In the genomic region with DNA sequence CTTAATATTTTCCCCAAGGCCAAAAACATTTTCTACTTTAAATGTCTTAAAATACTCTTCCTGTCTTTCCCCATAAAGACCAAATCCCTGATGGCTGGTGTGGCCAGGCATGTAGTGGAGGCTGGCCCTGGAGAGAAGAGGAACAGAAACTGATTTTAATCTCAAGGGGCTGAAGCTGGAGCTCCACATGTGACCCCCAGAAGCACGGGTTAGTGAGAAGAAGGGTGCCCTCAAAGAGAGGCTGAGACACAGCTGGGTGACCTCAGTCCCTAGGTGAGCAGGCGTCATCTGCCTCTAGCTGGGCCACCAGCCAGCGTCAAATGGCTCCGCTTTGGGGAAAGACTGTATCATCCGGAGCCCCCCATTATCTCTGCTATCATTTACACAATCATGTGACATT, we compare ENCODE assay signal across 13 cellular contexts.
DNase-seq lines count a peak whose midpoint lies in the region; ATAC-seq and TF ChIP-seq lines count a peak whose summit lies in the region.
"Had no signal": no experiment of that assay in that cellular context is flagged by ENCODE, and none has a peak within 500 bp of the region (broad histone marks: within the 10 kb centered on the region; RNA-seq: fewer than 3 reads in every experiment).

No MANE protein-coding gene starts in this region.

- DNase-seq in NAMALWA (ENCODE audit: low spot score): peak; percentile 89
- DNase-seq in amygdala (lab: John Stamatoyannopoulos, UW): no peak
- no peak for DNase-seq in DMS 273 treated with DMSO at 0.1 percent for 48 hours (lab: John Stamatoyannopoulos, UW)
- DNase-seq in HuH-7 (ENCODE audit: low spot score): no peak
- no peak for DNase-seq in COR-L47 (lab: John Stamatoyannopoulos, UW)
- DNase-seq: ACHN, NCI-H526, uterus had no signal

- no peak for TF ChIP-seq CTCF in DOHH2 (IDR thresholded peaks at IDR 0.05; ENCODE audit: low read depth, low read length, poor library complexity, severe bottlenecking)

- no peaks in the 10 kb centered on the region for H3K36me3 ChIP-seq in DOHH2 (ENCODE audit: control insufficient read depth, low read length)

- H3K9me2 ChIP-seq in DOHH2 (replicated peaks; ENCODE audit: control insufficient read depth, low read length): no peaks in the 10 kb centered on the region; the same call in 1 of the 2 replicates

- H3K4me3 ChIP-seq in DOHH2 (ENCODE audit: low read length): peak overlapping the region; percentile 15
- H3K4me3 ChIP-seq: neural progenitor cell, uterus had no signal

- no peaks in the 10 kb centered on the region; the same call in 1 of the 2 replicates for H3K9me3 ChIP-seq in DOHH2 (ENCODE audit: control insufficient read depth, insufficient read depth, low read length)
- H3K9me3 ChIP-seq: uterus had no signal

- ATAC-seq in GM19452 (IDR thresholded peaks at IDR 0.05; ENCODE audit: unreplicated experiment): peak; percentile 97
- ATAC-seq in HG02970 (IDR thresholded peaks at IDR 0.05; ENCODE audit: low FRiP score, unreplicated experiment): peak; percentile 94
- ATAC-seq: activated T-helper 17 cell treated with anti-CD3 and anti-CD28 coated beads, Interleukin-2, amount 50 U/mL, for 72 hours had no signal

- no peaks in the 10 kb centered on the region for H3K79me2 ChIP-seq in DOHH2 (ENCODE audit: control insufficient read depth, low read length)

- H3K27me3 ChIP-seq in DOHH2 (ENCODE audit: control insufficient read depth, low read length): no peaks in the 10 kb centered on the region; the same call in 1 of the 2 replicates
- H3K27me3 ChIP-seq: neural progenitor cell, uterus had no signal

- H3F3A ChIP-seq in DOHH2 (ENCODE audit: control insufficient read depth, insufficient read depth): peaks cover 3% of the 10 kb centered on the region; the same call in 1 of the 2 replicates

- no peaks in the 10 kb centered on the region for H4K20me1 ChIP-seq in DOHH2 (ENCODE audit: control insufficient read depth, insufficient read depth, low read depth, low read length)

- peak overlapping the region; percentile 42 for H3K4me2 ChIP-seq in DOHH2 (ENCODE audit: low read length)
- H3K4me2 ChIP-seq: neural progenitor cell had no signal

- H3K27ac ChIP-seq in DOHH2 (ENCODE audit: low read depth, low read length): no peak overlapping the region
- H3K27ac ChIP-seq: neural progenitor cell had no signal

- H3K4me1 ChIP-seq in DOHH2 (ENCODE audit: control insufficient read depth, low read length): peaks cover 18% of the 10 kb centered on the region
- H3K4me1 ChIP-seq: neural progenitor cell had no signal
